8 cellular contexts compared by ENCODE assay signal in the genomic region with DNA sequence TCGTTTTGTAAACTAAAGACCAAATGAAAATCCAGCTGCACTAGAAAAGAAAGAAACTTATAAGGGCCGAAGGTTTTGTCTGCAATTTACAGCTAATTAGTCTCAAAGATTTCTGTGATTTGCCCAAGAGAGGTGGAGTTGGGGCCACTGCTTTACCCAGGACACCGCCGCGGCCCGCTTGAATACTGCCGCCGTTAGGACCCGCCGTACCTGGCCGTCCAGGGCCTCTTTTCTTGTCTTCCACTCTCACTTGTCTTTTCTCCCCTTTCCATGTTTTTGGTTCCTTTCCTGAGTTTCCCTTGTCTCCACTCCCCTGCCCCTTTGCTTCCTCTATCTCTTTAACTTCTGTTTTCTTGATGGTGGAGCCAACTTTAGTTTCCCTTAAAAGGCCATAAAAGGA. TPM values are rescaled to one million over a fixed set of nuclear protein-coding genes. Genes with fewer than 3 reads are reported as not detected.
DNase-seq lines count a peak whose midpoint lies in the region; ATAC-seq and TF ChIP-seq lines count a peak whose summit lies in the region.

No MANE protein-coding gene starts in this region.

- H3K27me3 Mint-ChIP-seq in activated T-helper 17 cell treated with anti-CD3 and anti-CD28 coated beads, Interleukin-2, amount 50 U/mL, for 72 hours, result no peaks in the 10 kb centered on the region

- peaks cover 15% of the 10 kb centered on the region for H3K4me1 Mint-ChIP-seq in activated T-helper 17 cell treated with anti-CD3 and anti-CD28 coated beads, Interleukin-2, amount 50 U/mL, for 72 hours

- H3K27me3 ChIP-seq in KMS-11 (ENCODE audit: insufficient read depth, low read depth), result no peaks in the 10 kb centered on the region

- H3K4me3 ChIP-seq in KMS-11 (IDR thresholded peaks at IDR 0.05; ENCODE audit: insufficient read depth, low read depth, low read length), result no peak overlapping the region

- H4K20me1 ChIP-seq in KMS-11 (ENCODE audit: insufficient read depth), result no peaks in the 10 kb centered on the region

- peak overlapping the region; percentile 56 for H2AFZ ChIP-seq in KMS-11 (ENCODE audit: low read depth)

- no peaks in the 10 kb centered on the region for H3K9me3 Mint-ChIP-seq in activated T-helper 17 cell treated with anti-CD3 and anti-CD28 coated beads, Interleukin-2, amount 50 U/mL, for 72 hours

- ATAC-seq in activated T-helper 17 cell treated with anti-CD3 and anti-CD28 coated beads, Interleukin-2, amount 50 U/mL, for 72 hours (replicated peaks), result no peak
- ATAC-seq in left cardiac atrium (peak; percentile 8 to 39), HG03280 (IDR thresholded peaks at IDR 0.05; ENCODE audit: unreplicated experiment) (no peak)

- H3K79me2 ChIP-seq in KMS-11 (ENCODE audit: insufficient read depth, low read depth), result peaks cover 10% of the 10 kb centered on the region; the same call in 1 of the 2 replicates

- no peaks in the 10 kb centered on the region for H3K36me3 ChIP-seq in KMS-11 (ENCODE audit: insufficient read depth)

- peaks cover 9% of the 10 kb centered on the region for H3K36me3 Mint-ChIP-seq in activated T-helper 17 cell treated with anti-CD3 and anti-CD28 coated beads, Interleukin-2, amount 50 U/mL, for 72 hours (ENCODE audit: low read depth)

- TF ChIP-seq CTCF in KMS-11 (conservative IDR thresholded peaks at IDR 0.05; ENCODE audit: low read depth, low read length), result no peak

- H3K4me3 Mint-ChIP-seq in activated T-helper 17 cell treated with anti-CD3 and anti-CD28 coated beads, Interleukin-2, amount 50 U/mL, for 72 hours, result peak overlapping the region; percentile 84

- H3K27ac Mint-ChIP-seq in activated T-helper 17 cell treated with anti-CD3 and anti-CD28 coated beads, Interleukin-2, amount 50 U/mL, for 72 hours, result peak overlapping the region; percentile 95

- intact Hi-C loops in left cardiac atrium (cut with DNase I), result no loop called here
- intact Hi-C loops in posterior vena cava (cut with DNase I), result loop anchor here in 1 of 2 donors (2.0 kb wide), 1 partner anchor 15 kb away; a partner anchor contains a TSS

- H3K4me2 ChIP-seq in KMS-11, result peak overlapping the region; percentile 89

- DNase-seq in EH (ENCODE audit: low read depth) (peak; percentile 29), left cardiac atrium (no peak), posterior vena cava (ENCODE audit: low spot score) (peak; percentile 81), ureter (ENCODE audit: low spot score) (no peak)
- no peak for DNase-seq in activated CD4-positive, CD25-positive, alpha-beta regulatory T cell treated with anti-CD3 and anti-CD28 coated beads, Interleukin-2, amount 50 U/mL, for 72 hours

- peak overlapping the region; percentile 84 for H3K9ac ChIP-seq in KMS-11

- H3K4me1 ChIP-seq in KMS-11 (ENCODE audit: low read depth, poor library complexity, severe bottlenecking), result peaks cover 28% of the 10 kb centered on the region

- H3K27ac ChIP-seq in KMS-11, result peak overlapping the region; percentile 95

RNA-seq across cellular contexts. Expression of a gene that starts 15.7 kb away (rescaled TPM):
- 100 to 1,000 TPM; 173 to 194 TPM for total RNA-seq in activated T-helper 17 cell treated with anti-CD3 and anti-CD28 coated beads, Interleukin-2, amount 50 U/mL, for 72 hours
- total RNA-seq in left cardiac atrium (10 to 100 TPM; 44.9 to 64.2 TPM), posterior vena cava (100 to 1,000 TPM in 1 of 2 donors, 10 to 100 TPM in 1; 84.5 to 125 TPM), ureter (172 TPM)

Comparison
In these comparisons a context has a peak if more than half of its experiments do, and no peak if none do; other contexts are left out.
1. DNase-seq: peak in EH (single experiment) and posterior vena cava (single experiment); none in left cardiac atrium (single experiment), activated CD4-positive, CD25-positive, alpha-beta regulatory T cell treated with anti-CD3 and anti-CD28 coated beads, Interleukin-2, amount 50 U/mL, for 72 hours (single experiment) and ureter (single experiment).
2. ATAC-seq: peak in left cardiac atrium (2 of 2); none in activated T-helper 17 cell treated with anti-CD3 and anti-CD28 coated beads, Interleukin-2, amount 50 U/mL, for 72 hours (single experiment) and HG03280 (single experiment).